ENCODE assay signal across 20 cellular contexts in the genomic region with DNA sequence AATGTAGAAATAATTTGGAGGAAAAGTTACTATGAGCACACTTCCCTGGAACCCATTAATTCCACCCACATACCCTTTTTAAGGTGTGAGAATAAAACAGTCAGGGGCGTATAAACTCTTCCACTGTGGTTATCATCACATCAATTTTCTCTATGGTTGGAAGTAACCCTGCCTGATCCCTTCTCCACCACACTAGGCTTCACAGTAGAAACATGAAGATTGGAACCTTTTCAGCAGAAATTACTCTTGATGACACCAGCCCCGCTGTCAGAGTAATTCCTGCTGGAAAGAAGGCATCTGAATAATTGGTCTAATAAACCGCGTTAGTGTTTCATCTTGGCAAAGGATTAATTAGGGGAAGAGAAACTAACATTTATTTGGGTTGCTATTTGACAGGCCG.
DNase-seq lines count a peak whose midpoint lies in the region; FAIRE-seq and TF ChIP-seq lines count a peak whose summit lies in the region.
"Had no signal": no experiment of that assay in that cellular context is flagged by ENCODE, and none has a peak within 500 bp of the region (broad histone marks: within the 10 kb centered on the region; RNA-seq: fewer than 3 reads in every experiment).

No MANE protein-coding gene starts in this region.

- no peak for TF ChIP-seq POLR2A in H54 (IDR thresholded peaks at IDR 0.05; ENCODE audit: low read depth, low read length)

- FAIRE-seq in H54 (lab: Jason Lieb, UNC), result peak; percentile 64
- FAIRE-seq: A549, GM12878, GM19239, H1 had no signal

- DNase-seq in H54 (ENCODE audit: insufficient read length, low spot score) (no peak), NCI-H2227 treated with DMSO at 0.1 percent for 48 hours (lab: John Stamatoyannopoulos, UW) (peak; percentile 5), retina (peak; percentile 45), DMS53 (lab: John Stamatoyannopoulos, UW) (no peak), NCI-H128 (lab: John Stamatoyannopoulos, UW; ENCODE audit: unreplicated experiment) (no peak)
- DNase-seq in activated CD4-positive, alpha-beta T cell treated with anti-CD3 and anti-CD28 coated beads for 48 hours, result no peak
- DNase-seq: 8988T; C1 segment of cervical spinal cord; Caco-2; CD4-positive, alpha-beta memory T cell; DMS153; DMS79; EL; GDM1; GM23248; H9 had no signal

Comparison
In these comparisons a context has a peak if more than half of its experiments do, and no peak if none do; other contexts are left out.
1. DNase-seq: peak in NCI-H2227 treated with DMSO at 0.1 percent for 48 hours (single experiment) and retina (single experiment); none in H54 (single experiment), DMS53 (single experiment), NCI-H128 (single experiment) and activated CD4-positive, alpha-beta T cell treated with anti-CD3 and anti-CD28 coated beads for 48 hours (single experiment).